ENCODE assay signal across 1 cellular context in genomic region chr11:128632151-128632791, GRCh38.
TF ChIP-seq lines count a peak whose summit lies in the region.

No MANE protein-coding gene starts in this region.

TF ChIP-seq in H1, 55 proteins besides CTCF, POLR2A, EP300 and RAD21:
- TF ChIP-seq TBP (IDR thresholded peaks at IDR 0.05; ENCODE audit: low read depth, low read length) (no peak), GABPA (IDR thresholded peaks at IDR 0.05; ENCODE audit: borderline replicate concordance, insufficient read depth, low read length) (no peak), USF2 (IDR thresholded peaks at IDR 0.05; ENCODE audit: low read length) (no peak), EZH2 (IDR thresholded peaks at IDR 0.05; ENCODE audit: low read depth, low read length, severe bottlenecking) (no peak)
